ENCODE assay signal across 1 cellular context in genomic region chr17:82690786-82691489, GRCh38.
TF ChIP-seq lines count a peak whose summit lies in the region.

No MANE protein-coding gene starts in this region.

TF ChIP-seq in GM12878, 131 proteins besides CTCF, POLR2A, EP300 and RAD21:
- no peak for TF ChIP-seq PAX5 (IDR thresholded peaks at IDR 0.05; ENCODE audit: borderline replicate concordance, low read depth, low read length)
- 0 out of 2 replicates have a peak, but pooled peaks have one; percentile 20 for TF ChIP-seq IKZF1 (conservative IDR thresholded peaks at IDR 0.05)
TF ChIP-seq in GM12878: peak in this region for 1.
